In the genomic region with DNA sequence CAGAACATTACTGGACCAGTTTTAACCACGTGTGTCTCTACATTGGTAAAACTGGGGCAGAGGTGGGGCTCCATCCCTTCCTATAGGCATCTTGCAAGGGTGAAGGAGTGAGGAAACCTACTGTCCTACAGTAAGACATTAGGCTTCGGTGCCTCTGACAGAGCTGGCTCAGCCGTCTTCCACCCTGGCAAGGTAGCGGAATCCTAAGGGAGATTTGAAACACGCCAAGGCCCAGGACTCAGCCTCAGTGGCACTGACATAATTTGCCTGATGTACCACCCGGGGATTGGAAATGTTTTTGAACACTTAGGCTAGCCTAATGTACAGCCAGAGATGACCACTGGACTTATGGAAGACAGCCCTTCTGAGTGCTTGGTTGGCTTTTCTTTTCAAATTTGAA, we compare ENCODE assay signal across 18 cellular contexts.
DNase-seq lines count a peak whose midpoint lies in the region; ATAC-seq and TF ChIP-seq lines count a peak whose summit lies in the region.
"Had no signal": no experiment of that assay in that cellular context is flagged by ENCODE, and none has a peak within 500 bp of the region (broad histone marks: within the 10 kb centered on the region; RNA-seq: fewer than 3 reads in every experiment).

No MANE protein-coding gene starts in this region.

- CTCF ChIA-PET in mammary epithelial cell (lab: Charles Lee; ENCODE audit: low non-redundant PET) = no interaction called here

- dilution Hi-C loops in mammary epithelial cell (cut with HindIII; ENCODE audit: low sequenced_read_pairs) = no loop called here

- H2AFZ ChIP-seq in mammary epithelial cell (ENCODE audit: low read depth, low read length) = no peak overlapping the region
- H2AFZ ChIP-seq: GM23248 had no signal

- no peak overlapping the region for H3K4me3 Mint-ChIP-seq in HFFc6
- H3K4me3 Mint-ChIP-seq: CD4-positive, alpha-beta T cell had no signal

- H3K9ac ChIP-seq in mammary epithelial cell (ENCODE audit: insufficient read depth, low read length) = no peak overlapping the region
- H3K9ac ChIP-seq: GM23248 had no signal

- peak; percentile 32 for ATAC-seq in omental fat pad (ENCODE audit: low FRiP score)
- ATAC-seq: A549 had no signal

- DNase-seq in RPMI8226 = peak; percentile 1
- no peak for DNase-seq in dorsolateral prefrontal cortex
- no peak for DNase-seq in omental fat pad (ENCODE audit: low spot score)
- no peak for DNase-seq in HFFc6
- no peak for DNase-seq in mammary epithelial cell
- no peak for DNase-seq in NCI-H2171 (lab: John Stamatoyannopoulos, UW)
- DNase-seq: AML-193; Caco-2; CD4-positive, alpha-beta T cell; DMS153; DMS79; GDM1; GM23248 had no signal

- H3K27ac ChIP-seq in dorsolateral prefrontal cortex (peak overlapping the region in 57 of 59 donors; percentile 37 to 99 (median 88)), temporal lobe (ENCODE audit: low read depth, low read length) (peak overlapping the region; percentile 97), mammary epithelial cell (ENCODE audit: insufficient read depth, low read depth, low read length) (no peak overlapping the region)
- H3K27ac ChIP-seq: 22Rv1, A549, C4-2B, GM23248 had no signal

- no peak overlapping the region for H3K27ac Mint-ChIP-seq in HFFc6
- H3K27ac Mint-ChIP-seq: CD4-positive, alpha-beta T cell had no signal

- peaks cover 52% of the 10 kb centered on the region for H3K9me3 Mint-ChIP-seq in HFFc6

- H3K79me2 ChIP-seq in mammary epithelial cell (ENCODE audit: insufficient read depth, low read length) = no peaks in the 10 kb centered on the region

- peaks cover 3% of the 10 kb centered on the region for H3K9me3 ChIP-seq in mammary epithelial cell (replicated peaks; ENCODE audit: insufficient read depth, low read length)
- H3K9me3 ChIP-seq: A549, Caco-2, HAP-1 had no signal

- H3K27me3 ChIP-seq in dorsolateral prefrontal cortex (peaks cover 0 to 10% (median 0%) of the 10 kb centered on the region in 45 donors), mammary epithelial cell (ENCODE audit: insufficient read depth, low read length) (no peaks in the 10 kb centered on the region)

- no peaks in the 10 kb centered on the region for H3K4me1 Mint-ChIP-seq in HFFc6 (ENCODE audit: low read depth)

- no peak overlapping the region for H3K4me2 ChIP-seq in mammary epithelial cell (ENCODE audit: insufficient read depth, low read depth, low read length)
- H3K4me2 ChIP-seq: A549 had no signal

- intact Hi-C loops in dorsolateral prefrontal cortex (cut with DNase I) = loop anchor here in 1 of 2 donors (5.0 to 10.0 kb wide), 2 partner anchors 39 to 49 kb away; no protein-coding TSS in a partner anchor
- intact Hi-C loops in mammary epithelial cell (cut with micrococcal nuclease) = no loop called here

- no peaks in the 10 kb centered on the region for H3K4me1 ChIP-seq in mammary epithelial cell (ENCODE audit: insufficient read depth, low read length)
- H3K4me1 ChIP-seq: A549, Caco-2, HAP-1 had no signal

- in situ Hi-C loops in mammary epithelial cell (cut with MboI; ENCODE audit: low sequenced_read_pairs in 2 of 2) = no loop called here

- no peaks in the 10 kb centered on the region for H4K20me1 ChIP-seq in mammary epithelial cell (ENCODE audit: insufficient read depth, low read length)

- no peaks in the 10 kb centered on the region; the same call in 1 of the 2 replicates for H3K27me3 Mint-ChIP-seq in HFFc6 (ENCODE audit: insufficient read depth)
- H3K27me3 Mint-ChIP-seq: CD4-positive, alpha-beta T cell had no signal

- H3K36me3 ChIP-seq in mammary epithelial cell (ENCODE audit: insufficient read depth, low read length) = no peaks in the 10 kb centered on the region
- H3K36me3 ChIP-seq: HAP-1 had no signal

- TF ChIP-seq CTCF in dorsolateral prefrontal cortex (IDR thresholded peaks at IDR 0.05 in 54 of 56, conservative IDR thresholded peaks at IDR 0.05 in 2 of 56; ENCODE audit: low read depth in 1 of 56, partially characterized antibody in 56 of 56) (no peak), omental fat pad (IDR thresholded peaks at IDR 0.05) (no peak), HFFc6 (IDR thresholded peaks at IDR 0.05) (no peak), mammary epithelial cell (conservative IDR thresholded peaks at IDR 0.05 in 1 of 2, IDR thresholded peaks at IDR 0.05 in 1 of 2; ENCODE audit: extremely low read depth in 1 of 2, insufficient read depth in 1 of 2, low read depth in 1 of 2, low read length in 2 of 2) (no peak)

- no TSS peak for BruUV-seq in mammary epithelial cell (replicated peaks; lab: Mats Ljungman, UMichigan)

- H3K36me3 Mint-ChIP-seq in HFFc6 (ENCODE audit: low read depth) = peaks cover 13% of the 10 kb centered on the region

- WGBS in mammary epithelial cell (ENCODE audit: low coverage, missing lambda C conversion rate) = 76% methylated on average over 6 of the region's 6 CpGs

- H3K4me3 ChIP-seq in dorsolateral prefrontal cortex = no peak overlapping the region
- no peak overlapping the region for H3K4me3 ChIP-seq in mammary epithelial cell (replicated peaks in 1 of 3; ENCODE audit: insufficient read depth in 1 of 3, low read depth in 2 of 3, low read length in 3 of 3)
- H3K4me3 ChIP-seq: A549, GM23248, HAP-1 had no signal
